In genomic region chr12:108518716-108519496, GRCh38 we compare ENCODE assay signal across 16 cellular contexts. TPM values are rescaled to one million over a fixed set of nuclear protein-coding genes. Genes with fewer than 3 reads are reported as not detected.
DNase-seq lines count a peak whose midpoint lies in the region; ATAC-seq and TF ChIP-seq lines count a peak whose summit lies in the region.
"Had no signal": no experiment of that assay in that cellular context is flagged by ENCODE, and none has a peak within 500 bp of the region (broad histone marks: within the 10 kb centered on the region; RNA-seq: fewer than 3 reads in every experiment).

No MANE protein-coding gene starts in this region.

- H3K27ac Mint-ChIP-seq in activated naive CD4-positive, alpha-beta T cell treated with anti-CD3 and anti-CD28 coated beads, Interleukin-2, amount 50 U/mL, for 72 hours = peak overlapping the region; percentile 42 to 68
- H3K27ac Mint-ChIP-seq in activated T-helper 17 cell treated with anti-CD3 and anti-CD28 coated beads, Interleukin-2, amount 50 U/mL, for 72 hours = peak overlapping the region; percentile 54
- H3K27ac Mint-ChIP-seq in naive thymus-derived CD8-positive, alpha-beta T cell = peak overlapping the region in 7 of 10 donors; percentile 4 to 73 (median 54)
- peak overlapping the region; percentile 25 for H3K27ac Mint-ChIP-seq in stimulated activated naive B cell treated with anti-CD40 and anti-IgM and Interleukin-4, amounts not matched to agents 10 μg/mL and 1 μg/mL and 100 μg/mL, for 72 hours

- POLR2A ChIA-PET in naive thymus-derived CD8-positive, alpha-beta T cell (lab: Charles Lee) = interaction anchor here (0.6 kb wide), 1 partner anchor 38 kb away, joined by 4 read pairs; no protein-coding TSS in a partner anchor

- no peaks in the 10 kb centered on the region for H3K27me3 Mint-ChIP-seq in activated T-helper 17 cell treated with anti-CD3 and anti-CD28 coated beads, Interleukin-2, amount 50 U/mL, for 72 hours
- H3K27me3 Mint-ChIP-seq in naive thymus-derived CD8-positive, alpha-beta T cell = no peaks in the 10 kb centered on the region
- no peaks in the 10 kb centered on the region for H3K27me3 Mint-ChIP-seq in stimulated activated naive B cell treated with anti-CD40 and anti-IgM and Interleukin-4, amounts not matched to agents 10 μg/mL and 1 μg/mL and 100 μg/mL, for 72 hours
- H3K27me3 Mint-ChIP-seq: CD8-positive, alpha-beta memory T cell had no signal

- peaks cover 0 to 6% of the 10 kb centered on the region in 2 donors for H3K36me3 Mint-ChIP-seq in activated naive CD4-positive, alpha-beta T cell treated with anti-CD3 and anti-CD28 coated beads, Interleukin-2, amount 50 U/mL, for 72 hours
- peaks cover 68% of the 10 kb centered on the region for H3K36me3 Mint-ChIP-seq in activated T-helper 17 cell treated with anti-CD3 and anti-CD28 coated beads, Interleukin-2, amount 50 U/mL, for 72 hours (ENCODE audit: low read depth)
- H3K36me3 Mint-ChIP-seq in naive thymus-derived CD8-positive, alpha-beta T cell = peaks cover 0 to 58% (median 4%) of the 10 kb centered on the region in 3 donors
- peaks cover 25 to 38% of the 10 kb centered on the region in 2 donors for H3K36me3 Mint-ChIP-seq in stimulated activated naive B cell treated with anti-CD40 and anti-IgM and Interleukin-4, amounts not matched to agents 10 μg/mL and 1 μg/mL and 100 μg/mL, for 72 hours

- no peak overlapping the region for H3K4me3 ChIP-seq in WERI-Rb-1 (ENCODE audit: low read depth, low read length)
- H3K4me3 ChIP-seq: BLaER1, SJSA1 had no signal

- no peak for DNase-seq in activated naive CD4-positive, alpha-beta T cell treated with anti-CD3 and anti-CD28 coated beads, Interleukin-2, amount 50 U/mL, for 72 hours (ENCODE audit: low spot score in 2 of 2)
- DNase-seq in activated naive CD4-positive, alpha-beta T cell treated with Interleukin-2 at 50 U/mL for 16 hours = no peak
- DNase-seq in naive thymus-derived CD8-positive, alpha-beta T cell = no peak
- DNase-seq in stimulated activated naive B cell treated with anti-CD40 and anti-IgM and Interleukin-4, amounts not matched to agents 10 μg/mL and 1 μg/mL and 100 μg/mL, for 72 hours = no peak
- DNase-seq in WERI-Rb-1 = no peak
- DNase-seq in Right ventricle myocardium superior = no peak
- DNase-seq: ACHN; CD8-positive, alpha-beta memory T cell; NCI-H1105; NCI-H146; NCI-H2029 had no signal

- TF ChIP-seq CTCF in WERI-Rb-1 (IDR thresholded peaks at IDR 0.05; ENCODE audit: low read depth, low read length) = no peak

- H3K9me3 Mint-ChIP-seq in activated naive CD4-positive, alpha-beta T cell treated with anti-CD3 and anti-CD28 coated beads, Interleukin-2, amount 50 U/mL, for 72 hours = no peaks in the 10 kb centered on the region
- H3K9me3 Mint-ChIP-seq in activated T-helper 17 cell treated with anti-CD3 and anti-CD28 coated beads, Interleukin-2, amount 50 U/mL, for 72 hours = no peaks in the 10 kb centered on the region
- H3K9me3 Mint-ChIP-seq in naive thymus-derived CD8-positive, alpha-beta T cell = no peaks in the 10 kb centered on the region
- H3K9me3 Mint-ChIP-seq in stimulated activated naive B cell treated with anti-CD40 and anti-IgM and Interleukin-4, amounts not matched to agents 10 μg/mL and 1 μg/mL and 100 μg/mL, for 72 hours = no peaks in the 10 kb centered on the region
- H3K9me3 Mint-ChIP-seq: CD8-positive, alpha-beta memory T cell had no signal

- no peaks in the 10 kb centered on the region for H3K9me3 ChIP-seq in WERI-Rb-1 (ENCODE audit: severe bottlenecking)
- H3K9me3 ChIP-seq: BLaER1, SJSA1 had no signal

- H3K4me3 Mint-ChIP-seq in activated T-helper 17 cell treated with anti-CD3 and anti-CD28 coated beads, Interleukin-2, amount 50 U/mL, for 72 hours = no peak overlapping the region
- no peak overlapping the region for H3K4me3 Mint-ChIP-seq in naive thymus-derived CD8-positive, alpha-beta T cell
- no peak overlapping the region for H3K4me3 Mint-ChIP-seq in stimulated activated naive B cell treated with anti-CD40 and anti-IgM and Interleukin-4, amounts not matched to agents 10 μg/mL and 1 μg/mL and 100 μg/mL, for 72 hours

- H3K4me1 Mint-ChIP-seq in activated T-helper 17 cell treated with anti-CD3 and anti-CD28 coated beads, Interleukin-2, amount 50 U/mL, for 72 hours = peaks cover 4% of the 10 kb centered on the region
- H3K4me1 Mint-ChIP-seq in naive thymus-derived CD8-positive, alpha-beta T cell = peaks cover 9 to 30% (median 22%) of the 10 kb centered on the region in 4 donors
- peaks cover 16 to 36% of the 10 kb centered on the region in 2 donors for H3K4me1 Mint-ChIP-seq in stimulated activated naive B cell treated with anti-CD40 and anti-IgM and Interleukin-4, amounts not matched to agents 10 μg/mL and 1 μg/mL and 100 μg/mL, for 72 hours

- intact Hi-C loops in Right ventricle myocardium superior (cut with DNase I) = loop anchor here (10.0 kb wide), 1 partner anchor 834 kb away; the partner anchor contains the start of gene PWP1

- no peak overlapping the region for H3K27ac ChIP-seq in WERI-Rb-1
- H3K27ac ChIP-seq: BLaER1, HL-60, SJSA1 had no signal

- no peaks in the 10 kb centered on the region for H3K27me3 ChIP-seq in WERI-Rb-1 (ENCODE audit: insufficient read depth, low read depth, severe bottlenecking)
- H3K27me3 ChIP-seq: BLaER1, SJSA1 had no signal

- H3K36me3 ChIP-seq in WERI-Rb-1 = peaks cover 71% of the 10 kb centered on the region

- ATAC-seq in activated naive CD4-positive, alpha-beta T cell treated with anti-CD3 and anti-CD28 coated beads, Interleukin-2, amount 50 U/mL, for 72 hours = no peak
- no peak for ATAC-seq in activated T-helper 17 cell treated with anti-CD3 and anti-CD28 coated beads, Interleukin-2, amount 50 U/mL, for 72 hours (replicated peaks)
- ATAC-seq in naive thymus-derived CD8-positive, alpha-beta T cell = no peak
- ATAC-seq in stimulated activated naive B cell treated with anti-CD40 and anti-IgM and Interleukin-4, amounts not matched to agents 10 μg/mL and 1 μg/mL and 100 μg/mL, for 72 hours (replicated peaks) = no peak
- ATAC-seq in HG03135 (IDR thresholded peaks at IDR 0.05; ENCODE audit: unreplicated experiment) (no peak), Right ventricle myocardium superior (ENCODE audit: poor library complexity) (no peak)

RNA-seq across cellular contexts. Expression of gene FICD, which starts 3.8 kb away (rescaled TPM):
- total RNA-seq in activated naive CD4-positive, alpha-beta T cell treated with anti-CD3 and anti-CD28 coated beads, Interleukin-2, amount 50 U/mL, for 72 hours = 1 to 10 TPM; 2.3 to 8.4 TPM
- total RNA-seq in activated T-helper 17 cell treated with anti-CD3 and anti-CD28 coated beads, Interleukin-2, amount 50 U/mL, for 72 hours = 1 to 10 TPM; 2.9 to 3.6 TPM
- total RNA-seq in naive thymus-derived CD8-positive, alpha-beta T cell = 1 to 10 TPM; 4.6 to 5.6 TPM
- polyA plus RNA-seq in naive thymus-derived CD8-positive, alpha-beta T cell = 1 to 10 TPM; 1.2 to 1.8 (median 1.4) TPM
- 3.0 TPM for total RNA-seq in Right ventricle myocardium superior

RNA-seq across cellular contexts. Expression of gene SART3, which starts 42.1 kb away (rescaled TPM):
- 100 to 1,000 TPM in 1 of 2 donors, 10 to 100 TPM in 1; 89.0 to 105 TPM for total RNA-seq in activated naive CD4-positive, alpha-beta T cell treated with anti-CD3 and anti-CD28 coated beads, Interleukin-2, amount 50 U/mL, for 72 hours
- 10 to 100 TPM; 85.0 to 98.6 TPM for total RNA-seq in activated T-helper 17 cell treated with anti-CD3 and anti-CD28 coated beads, Interleukin-2, amount 50 U/mL, for 72 hours
- total RNA-seq in naive thymus-derived CD8-positive, alpha-beta T cell = 10 to 100 TPM; 93.4 to 95.7 TPM
- 10 to 100 TPM; 33.3 to 36.6 (median 36.1) TPM for polyA plus RNA-seq in naive thymus-derived CD8-positive, alpha-beta T cell
- 18.9 TPM for total RNA-seq in Right ventricle myocardium superior

RNA-seq across cellular contexts. Expression of gene ISCU, which starts 43.5 kb away (rescaled TPM):
- 100 to 1,000 TPM in 1 of 2 donors, 10 to 100 TPM in 1; 53.6 to 158 TPM for total RNA-seq in activated naive CD4-positive, alpha-beta T cell treated with anti-CD3 and anti-CD28 coated beads, Interleukin-2, amount 50 U/mL, for 72 hours
- 10 to 100 TPM; 93.3 to 98.7 TPM for total RNA-seq in activated T-helper 17 cell treated with anti-CD3 and anti-CD28 coated beads, Interleukin-2, amount 50 U/mL, for 72 hours
- total RNA-seq in naive thymus-derived CD8-positive, alpha-beta T cell = 100 to 1,000 TPM; 176 to 184 TPM
- 100 to 1,000 TPM; 287 to 373 (median 324) TPM for polyA plus RNA-seq in naive thymus-derived CD8-positive, alpha-beta T cell
- 484 TPM for total RNA-seq in Right ventricle myocardium superior
